In the genomic region with DNA sequence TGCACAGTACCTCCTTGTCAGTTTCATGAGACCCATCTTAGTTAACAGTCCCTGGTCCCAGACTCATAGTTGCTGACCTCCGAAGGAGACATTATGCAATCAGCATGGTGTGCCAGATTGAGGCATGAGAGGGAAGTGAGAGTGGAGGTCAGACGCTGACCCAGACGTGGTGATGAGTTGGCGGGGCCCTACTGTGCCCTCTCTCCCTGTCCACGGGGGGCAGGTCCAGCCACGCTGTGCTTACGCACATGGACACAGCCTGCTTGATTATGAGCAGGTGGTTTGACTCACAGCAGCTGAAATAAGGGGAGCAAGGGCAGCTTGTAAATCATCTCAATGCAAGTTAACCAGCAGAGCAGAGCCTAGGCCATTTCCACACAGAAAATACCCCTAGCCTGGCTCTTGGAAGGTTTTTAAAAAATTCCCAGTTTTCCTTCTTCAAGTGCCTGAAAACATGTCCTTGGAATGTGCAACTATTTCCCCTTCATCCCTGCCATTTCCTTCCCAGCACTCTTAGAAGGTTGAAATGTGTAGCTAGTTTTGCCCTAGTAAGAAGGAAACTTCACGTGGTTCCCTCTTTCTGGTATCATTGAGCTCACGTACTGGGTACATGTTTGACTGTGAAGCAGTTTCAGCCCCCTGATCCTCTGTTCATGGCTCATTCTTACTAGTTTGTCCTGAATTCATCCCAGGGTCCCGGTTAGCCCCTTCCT, we compare ENCODE assay signal across 8 cellular contexts.
A peak's percentile ranks its signal among the peaks of the same experiment; 100 is the strongest.
DNase-seq lines count a peak whose midpoint lies in the region; ATAC-seq and TF ChIP-seq lines count a peak whose summit lies in the region.

No MANE protein-coding gene starts in this region.

- H3K27ac ChIP-seq in tibial artery = peak overlapping the region in 1 of 2 donors; percentile 1

- TF ChIP-seq POLR2A in GM18505 (IDR thresholded peaks at IDR 0.05; ENCODE audit: borderline replicate concordance, extremely low read depth, insufficient read depth, insufficient read length) = no peak

- H3K27ac Mint-ChIP-seq in immature natural killer cell (peak overlapping the region in 5 of 6 donors; percentile 25 to 75 (median 63)), type B pancreatic cell (no peak overlapping the region)

- H3K27me3 Mint-ChIP-seq in immature natural killer cell (ENCODE audit: low read depth in 3 of 3) = peaks cover 6 to 21% (median 12%) of the 10 kb centered on the region in 3 donors
- H3K27me3 Mint-ChIP-seq in type B pancreatic cell = no peaks in the 10 kb centered on the region

- H3K9me3 ChIP-seq in tibial artery = no peaks in the 10 kb centered on the region

- H3K9me3 Mint-ChIP-seq in immature natural killer cell (peaks cover 0 to 3% (median 0%) of the 10 kb centered on the region in 6 donors), type B pancreatic cell (peaks cover 6% of the 10 kb centered on the region)

- H3K4me3 Mint-ChIP-seq in immature natural killer cell (no peak overlapping the region), type B pancreatic cell (no peak overlapping the region)

- H3K36me3 Mint-ChIP-seq in immature natural killer cell (peaks cover 39 to 87% (median 67%) of the 10 kb centered on the region in 3 donors), type B pancreatic cell (peaks cover 28% of the 10 kb centered on the region)

- peak; percentile 50 for ATAC-seq in GM18505 (IDR thresholded peaks at IDR 0.05; ENCODE audit: unreplicated experiment)
- ATAC-seq in HG02588 (IDR thresholded peaks at IDR 0.05; ENCODE audit: unreplicated experiment) = peak; percentile 69

- no peaks in the 10 kb centered on the region for H3K4me1 ChIP-seq in tibial artery

- intact Hi-C loops in tibial artery (cut with DNase I; ENCODE audit: low total_unique reads) = no loop called here

- TF ChIP-seq CTCF in tibial artery (IDR thresholded peaks at IDR 0.05) = no peak
- no peak for TF ChIP-seq CTCF in type B pancreatic cell (conservative IDR thresholded peaks at IDR 0.05)

- DNase-seq in RKO (ENCODE audit: low spot score) (peak; percentile 17), immature natural killer cell (no peak), tibial artery (peak; percentile 73 to 82), type B pancreatic cell (ENCODE audit: extremely low spot score, unreplicated experiment) (no peak), NCI-H1092 treated with DMSO at 0.1 percent for 48 hours (lab: John Stamatoyannopoulos, UW) (no peak), OCI-M1 (lab: John Stamatoyannopoulos, UW) (no peak)

- H3K4me1 Mint-ChIP-seq in immature natural killer cell (peaks cover 11 to 13% of the 10 kb centered on the region in 2 donors), type B pancreatic cell (ENCODE audit: unreplicated experiment) (peaks cover 43% of the 10 kb centered on the region)

- peaks cover 5 to 81% (median 31%) of the 10 kb centered on the region in 3 donors for H3K36me3 ChIP-seq in tibial artery

- H3K27me3 ChIP-seq in tibial artery = no peaks in the 10 kb centered on the region

- H3K4me3 ChIP-seq in tibial artery = no peak overlapping the region

Comparison
In these comparisons a context has a peak if more than half of its experiments do, and no peak if none do; other contexts are left out.
1. DNase-seq: peak in RKO (single experiment) and tibial artery (2 of 2); none in immature natural killer cell (0 of 3), type B pancreatic cell (single experiment), NCI-H1092 treated with DMSO at 0.1 percent for 48 hours (single experiment) and OCI-M1 (single experiment).